ENCODE assay signal across 1 cellular context in genomic region chr6:39466664-39467063, GRCh38.
A peak's percentile ranks its signal among the peaks of the same experiment; 100 is the strongest.
TF ChIP-seq lines count a peak whose summit lies in the region.

No MANE protein-coding gene starts in this region.

TF ChIP-seq in HEK293, 187 proteins besides CTCF, POLR2A, EP300 and RAD21 (continued from another document):
- TF ChIP-seq, protein P1, sequence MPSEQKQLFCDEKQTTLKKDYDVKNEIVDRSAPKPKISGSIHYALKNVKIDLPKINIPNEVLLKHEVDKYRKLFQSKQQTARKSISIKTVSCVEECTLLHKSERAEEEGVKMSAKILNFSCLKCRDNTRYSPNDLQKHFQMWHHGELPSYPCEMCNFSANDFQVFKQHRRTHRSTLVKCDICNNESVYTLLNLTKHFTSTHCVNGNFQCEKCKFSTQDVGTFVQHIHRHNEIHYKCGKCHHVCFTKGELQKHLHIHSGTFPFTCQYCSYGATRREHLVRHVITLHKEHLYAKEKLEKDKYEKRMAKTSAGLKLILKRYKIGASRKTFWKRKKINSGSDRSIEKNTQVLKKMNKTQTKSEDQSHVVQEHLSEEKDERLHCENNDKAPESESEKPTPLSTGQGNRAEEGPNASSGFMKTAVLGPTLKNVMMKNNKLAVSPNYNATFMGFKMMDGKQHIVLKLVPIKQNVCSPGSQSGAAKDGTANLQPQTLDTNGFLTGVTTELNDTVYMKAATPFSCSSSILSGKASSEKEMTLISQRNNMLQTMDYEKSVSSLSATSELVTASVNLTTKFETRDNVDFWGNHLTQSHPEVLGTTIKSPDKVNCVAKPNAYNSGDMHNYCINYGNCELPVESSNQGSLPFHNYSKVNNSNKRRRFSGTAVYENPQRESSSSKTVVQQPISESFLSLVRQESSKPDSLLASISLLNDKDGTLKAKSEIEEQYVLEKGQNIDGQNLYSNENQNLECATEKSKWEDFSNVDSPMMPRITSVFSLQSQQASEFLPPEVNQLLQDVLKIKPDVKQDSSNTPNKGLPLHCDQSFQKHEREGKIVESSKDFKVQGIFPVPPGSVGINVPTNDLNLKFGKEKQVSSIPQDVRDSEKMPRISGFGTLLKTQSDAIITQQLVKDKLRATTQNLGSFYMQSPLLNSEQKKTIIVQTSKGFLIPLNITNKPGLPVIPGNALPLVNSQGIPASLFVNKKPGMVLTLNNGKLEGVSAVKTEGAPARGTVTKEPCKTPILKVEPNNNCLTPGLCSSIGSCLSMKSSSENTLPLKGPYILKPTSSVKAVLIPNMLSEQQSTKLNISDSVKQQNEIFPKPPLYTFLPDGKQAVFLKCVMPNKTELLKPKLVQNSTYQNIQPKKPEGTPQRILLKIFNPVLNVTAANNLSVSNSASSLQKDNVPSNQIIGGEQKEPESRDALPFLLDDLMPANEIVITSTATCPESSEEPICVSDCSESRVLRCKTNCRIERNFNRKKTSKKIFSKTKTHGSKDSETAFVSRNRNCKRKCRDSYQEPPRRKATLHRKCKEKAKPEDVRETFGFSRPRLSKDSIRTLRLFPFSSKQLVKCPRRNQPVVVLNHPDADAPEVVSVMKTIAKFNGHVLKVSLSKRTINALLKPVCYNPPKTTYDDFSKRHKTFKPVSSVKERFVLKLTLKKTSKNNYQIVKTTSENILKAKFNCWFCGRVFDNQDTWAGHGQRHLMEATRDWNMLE (tag by site-specific recombination; conservative IDR thresholded peaks at IDR 0.05; ENCODE audit: low read depth) = 0 out of 2 replicates have a peak, but pooled peaks have one; percentile 15
- TF ChIP-seq ZNF335 (tag by site-specific recombination; conservative IDR thresholded peaks at IDR 0.05) = peak; percentile 45; the same call in 1 of the 2 replicates
- TF ChIP-seq, protein P2, sequence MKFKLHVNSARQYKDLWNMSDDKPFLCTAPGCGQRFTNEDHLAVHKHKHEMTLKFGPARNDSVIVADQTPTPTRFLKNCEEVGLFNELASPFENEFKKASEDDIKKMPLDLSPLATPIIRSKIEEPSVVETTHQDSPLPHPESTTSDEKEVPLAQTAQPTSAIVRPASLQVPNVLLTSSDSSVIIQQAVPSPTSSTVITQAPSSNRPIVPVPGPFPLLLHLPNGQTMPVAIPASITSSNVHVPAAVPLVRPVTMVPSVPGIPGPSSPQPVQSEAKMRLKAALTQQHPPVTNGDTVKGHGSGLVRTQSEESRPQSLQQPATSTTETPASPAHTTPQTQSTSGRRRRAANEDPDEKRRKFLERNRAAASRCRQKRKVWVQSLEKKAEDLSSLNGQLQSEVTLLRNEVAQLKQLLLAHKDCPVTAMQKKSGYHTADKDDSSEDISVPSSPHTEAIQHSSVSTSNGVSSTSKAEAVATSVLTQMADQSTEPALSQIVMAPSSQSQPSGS (tag by site-specific recombination; IDR thresholded peaks at IDR 0.05; ENCODE audit: low read depth) = no peak
- no peak for TF ChIP-seq ELK4 (IDR thresholded peaks at IDR 0.05; ENCODE audit: borderline replicate concordance, low read depth, low read length)
- no peak for TF ChIP-seq ZNF561 (tag by site-specific recombination; IDR thresholded peaks at IDR 0.05; ENCODE audit: borderline replicate concordance)
